Comparison of ENCODE assay signal across 1 cellular context in genomic region chr2:60453896-60454295, GRCh38.
TF ChIP-seq lines count a peak whose summit lies in the region.

No MANE protein-coding gene starts in this region.

TF ChIP-seq in GM12878, 131 proteins besides CTCF, POLR2A, EP300 and RAD21 (continued from another document):
- TF ChIP-seq BCL3 (IDR thresholded peaks at IDR 0.05; ENCODE audit: borderline replicate concordance, insufficient read depth, low read depth, low read length, poor library complexity, severe bottlenecking) (no peak), ETV6 (conservative IDR thresholded peaks at IDR 0.05 in 1 of 2, IDR thresholded peaks at IDR 0.05 in 1 of 2; ENCODE audit: borderline replicate concordance in 1 of 2, low read depth in 1 of 2) (no peak), YY1 (IDR thresholded peaks at IDR 0.05; ENCODE audit: low read depth, low read length) (no peak), IRF4 (IDR thresholded peaks at IDR 0.05; ENCODE audit: low read depth, low read length) (no peak), USF1 (IDR thresholded peaks at IDR 0.05; ENCODE audit: borderline replicate concordance, extremely low read length, insufficient read depth, low read depth, low read length) (no peak), TCF7 (IDR thresholded peaks at IDR 0.05; ENCODE audit: borderline replicate concordance) (no peak), NRF1 (conservative IDR thresholded peaks at IDR 0.05; ENCODE audit: low read depth, low read length) (no peak), SIN3A (IDR thresholded peaks at IDR 0.05; ENCODE audit: low read depth, low read length) (no peak)
